Comparison of ENCODE assay signal across 20 cellular contexts in the genomic region with DNA sequence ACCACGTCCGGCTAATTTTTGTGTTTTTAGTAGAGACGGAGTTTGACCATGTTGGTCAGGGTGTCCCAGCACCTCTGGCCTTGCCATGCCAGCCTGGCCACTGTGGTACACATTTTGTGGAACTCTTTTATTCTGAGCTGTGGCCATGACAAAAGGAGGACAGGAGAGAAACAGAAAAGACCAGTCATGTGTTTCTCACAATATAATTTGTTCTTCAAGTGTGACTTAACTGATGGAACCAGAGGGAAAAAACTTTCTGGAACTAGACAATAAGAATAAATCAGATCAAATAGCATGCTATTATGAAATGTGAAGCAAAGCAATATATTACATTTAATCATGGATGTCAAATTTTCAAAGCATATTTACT. TPM values are rescaled to one million over a fixed set of nuclear protein-coding genes. Genes with fewer than 3 reads are reported as not detected.
DNase-seq lines count a peak whose midpoint lies in the region; ATAC-seq and TF ChIP-seq lines count a peak whose summit lies in the region.
"Had no signal": no experiment of that assay in that cellular context is flagged by ENCODE, and none has a peak within 500 bp of the region (broad histone marks: within the 10 kb centered on the region; RNA-seq: fewer than 3 reads in every experiment).

No MANE protein-coding gene starts in this region.

- no peak for TF ChIP-seq CTCF in CD4-positive, alpha-beta T cell (IDR thresholded peaks at IDR 0.05)
- TF ChIP-seq CTCF in nephron progenitor cell (IDR thresholded peaks at IDR 0.05) = no peak

- POLR2A ChIA-PET in CD4-positive, alpha-beta T cell (lab: Charles Lee) = interaction anchor here (1.8 to 2.5 kb wide), 3 partner anchors 9 to 28 kb away, joined by 14 to 16 read pairs (median 15); no protein-coding TSS in a partner anchor

- no peaks in the 10 kb centered on the region for H3K27me3 Mint-ChIP-seq in activated CD4-positive, alpha-beta T cell treated with anti-CD3 and anti-CD28 coated beads, Interleukin-2, amount 10 ng/mL, durations not matched to agents 24 days and 14 days
- no peaks in the 10 kb centered on the region for H3K27me3 Mint-ChIP-seq in CD4-positive, alpha-beta T cell
- H3K27me3 Mint-ChIP-seq in activated T-helper 17 cell treated with anti-CD3 and anti-CD28 coated beads, Interleukin-2, amount 50 U/mL, for 72 hours = no peaks in the 10 kb centered on the region
- peaks cover 23% of the 10 kb centered on the region for H3K27me3 Mint-ChIP-seq in nephron progenitor cell (ENCODE audit: low read depth, poor library complexity)

- no peak overlapping the region for H3K27ac ChIP-seq in CD4-positive, alpha-beta T cell (ENCODE audit: low read depth, low read length)

- peaks cover 7% of the 10 kb centered on the region for H3K36me3 Mint-ChIP-seq in activated CD4-positive, alpha-beta T cell treated with anti-CD3 and anti-CD28 coated beads, Interleukin-2, amount 10 ng/mL, durations not matched to agents 24 days and 14 days (ENCODE audit: low read depth)
- peaks cover 8% of the 10 kb centered on the region for H3K36me3 Mint-ChIP-seq in CD4-positive, alpha-beta T cell (ENCODE audit: low read depth)
- peaks cover 11% of the 10 kb centered on the region for H3K36me3 Mint-ChIP-seq in activated T-helper 17 cell treated with anti-CD3 and anti-CD28 coated beads, Interleukin-2, amount 50 U/mL, for 72 hours (ENCODE audit: low read depth)
- H3K36me3 Mint-ChIP-seq in nephron progenitor cell (ENCODE audit: low read depth) = peaks cover 13% of the 10 kb centered on the region

- H3K4me1 Mint-ChIP-seq in activated CD4-positive, alpha-beta T cell treated with anti-CD3 and anti-CD28 coated beads, Interleukin-2, amount 10 ng/mL, durations not matched to agents 24 days and 14 days = peaks cover 33% of the 10 kb centered on the region
- H3K4me1 Mint-ChIP-seq in CD4-positive, alpha-beta T cell (ENCODE audit: low read depth) = peaks cover 39% of the 10 kb centered on the region
- H3K4me1 Mint-ChIP-seq in activated T-helper 17 cell treated with anti-CD3 and anti-CD28 coated beads, Interleukin-2, amount 50 U/mL, for 72 hours = peaks cover 30% of the 10 kb centered on the region
- H3K4me1 Mint-ChIP-seq in nephron progenitor cell = peaks cover 35% of the 10 kb centered on the region

- intact Hi-C loops in activated CD4-positive, alpha-beta T cell treated with anti-CD3 and anti-CD28 coated beads, Interleukin-2, amount 10 ng/mL, durations not matched to agents 24 days and 14 days (cut with micrococcal nuclease) = no loop called here
- intact Hi-C loops in CD4-positive, alpha-beta T cell (cut with DNase I, micrococcal nuclease) = no loop called here

- ATAC-seq in CD4-positive, alpha-beta T cell (ENCODE audit: poor library complexity) = no peak
- no peak for ATAC-seq in activated T-helper 17 cell treated with anti-CD3 and anti-CD28 coated beads, Interleukin-2, amount 50 U/mL, for 72 hours (replicated peaks)
- ATAC-seq: heart left ventricle, left lung had no signal

- H3K4me3 Mint-ChIP-seq in activated CD4-positive, alpha-beta T cell treated with anti-CD3 and anti-CD28 coated beads, Interleukin-2, amount 10 ng/mL, durations not matched to agents 24 days and 14 days = no peak overlapping the region
- peak overlapping the region; percentile 17 for H3K4me3 Mint-ChIP-seq in CD4-positive, alpha-beta T cell
- H3K4me3 Mint-ChIP-seq in activated T-helper 17 cell treated with anti-CD3 and anti-CD28 coated beads, Interleukin-2, amount 50 U/mL, for 72 hours = peak overlapping the region; percentile 99
- H3K4me3 Mint-ChIP-seq in nephron progenitor cell = no peak overlapping the region
- H3K4me3 Mint-ChIP-seq: HFFc6 had no signal

- H3K9me3 ChIP-seq in CD4-positive, alpha-beta T cell (ENCODE audit: control insufficient read depth, low read length) = no peaks in the 10 kb centered on the region
- H3K9me3 ChIP-seq: heart left ventricle, left lung, SK-N-SH had no signal

- H3K9me3 Mint-ChIP-seq in activated CD4-positive, alpha-beta T cell treated with anti-CD3 and anti-CD28 coated beads, Interleukin-2, amount 10 ng/mL, durations not matched to agents 24 days and 14 days = peaks cover 5% of the 10 kb centered on the region
- peaks cover 2% of the 10 kb centered on the region for H3K9me3 Mint-ChIP-seq in CD4-positive, alpha-beta T cell
- peaks cover 4% of the 10 kb centered on the region for H3K9me3 Mint-ChIP-seq in activated T-helper 17 cell treated with anti-CD3 and anti-CD28 coated beads, Interleukin-2, amount 50 U/mL, for 72 hours
- H3K9me3 Mint-ChIP-seq in nephron progenitor cell = peaks cover 34% of the 10 kb centered on the region

- CTCF ChIA-PET in CD4-positive, alpha-beta T cell (lab: Charles Lee) = interaction anchor here (0.6 to 2.0 kb wide), 3 partner anchors 9 to 29 kb away, joined by 3 to 8 read pairs (median 6); no protein-coding TSS in a partner anchor

- H3K27ac Mint-ChIP-seq in activated CD4-positive, alpha-beta T cell treated with anti-CD3 and anti-CD28 coated beads, Interleukin-2, amount 10 ng/mL, durations not matched to agents 24 days and 14 days = peak overlapping the region; percentile 98
- H3K27ac Mint-ChIP-seq in CD4-positive, alpha-beta T cell = peak overlapping the region; percentile 93
- H3K27ac Mint-ChIP-seq in activated T-helper 17 cell treated with anti-CD3 and anti-CD28 coated beads, Interleukin-2, amount 50 U/mL, for 72 hours = peak overlapping the region; percentile 96
- H3K27ac Mint-ChIP-seq in nephron progenitor cell = peak overlapping the region; percentile 80
- H3K27ac Mint-ChIP-seq: HFFc6 had no signal

- H3K27me3 ChIP-seq in CD4-positive, alpha-beta T cell (ENCODE audit: control insufficient read depth, insufficient read depth, low read length) = no peaks in the 10 kb centered on the region
- H3K27me3 ChIP-seq: heart left ventricle, left lung, spleen had no signal

- DNase-seq in activated CD4-positive, alpha-beta T cell treated with anti-CD3 and anti-CD28 coated beads, Interleukin-2, amount 10 ng/mL, durations not matched to agents 24 days and 14 days = no peak
- DNase-seq in activated CD4-positive, alpha-beta T cell treated with anti-CD3 and anti-CD28 coated beads, Interleukin-2, amount 50 U/mL, for 1 hour = no peak
- no peak for DNase-seq in CD4-positive, alpha-beta T cell
- DNase-seq in nephron progenitor cell = no peak
- DNase-seq in SK-N-DZ (ENCODE audit: low spot score) = no peak
- DNase-seq in putamen (ENCODE audit: low spot score) = no peak
- DNase-seq in activated gamma-delta T cell (lab: John Stamatoyannopoulos, UW) = no peak
- DNase-seq: activated CD4-positive, alpha-beta T cell treated with anti-CD3 and anti-CD28 coated beads, Interleukin-2, amount 50 U/mL, for 4 hours; GDM1; heart left ventricle; HFFc6; left lung; NCI-H1105; NCI-H2081 treated with DMSO at 0.1 percent for 48 hours; NCI-H446; retina; SK-N-SH; spleen; stimulated activated CD4-positive, alpha-beta T cell treated with anti-CD3 and anti-CD28 coated beads, Interleukin-4, amount 100 ng/mL, for 4 hours had no signal

RNA-seq across cellular contexts. Expression of a gene that starts 4.2 kb away (rescaled TPM):
- 93.3 and 108 TPM in 2 replicates for total RNA-seq in activated CD4-positive, alpha-beta T cell treated with anti-CD3 and anti-CD28 coated beads, Interleukin-2, amount 10 ng/mL, durations not matched to agents 24 days and 14 days
- 100 to 1,000 TPM; 164 to 165 TPM for total RNA-seq in CD4-positive, alpha-beta T cell
- 100 to 1,000 TPM in 1 of 2 donors, 10 to 100 TPM in 1; 94.2 to 210 TPM for total RNA-seq in activated T-helper 17 cell treated with anti-CD3 and anti-CD28 coated beads, Interleukin-2, amount 50 U/mL, for 72 hours
- polyA plus RNA-seq in SK-N-DZ (2014; cell fraction: cytosol; rRNA removed) = 14.5 and 14.9 TPM in 2 replicates
- polyA plus RNA-seq in SK-N-DZ (2014; cell fraction: nucleus; rRNA removed) = 19.2 and 20.8 TPM in 2 replicates

RNA-seq across cellular contexts. Expression of a gene that starts 38.6 kb away (rescaled TPM):
- 21.1 and 23.0 TPM in 2 replicates for total RNA-seq in activated CD4-positive, alpha-beta T cell treated with anti-CD3 and anti-CD28 coated beads, Interleukin-2, amount 10 ng/mL, durations not matched to agents 24 days and 14 days
- 10 to 100 TPM; 12.5 to 13.5 TPM for total RNA-seq in CD4-positive, alpha-beta T cell
- 10 to 100 TPM; 24.7 to 29.0 TPM for total RNA-seq in activated T-helper 17 cell treated with anti-CD3 and anti-CD28 coated beads, Interleukin-2, amount 50 U/mL, for 72 hours
- polyA plus RNA-seq in SK-N-DZ (2014; cell fraction: cytosol; rRNA removed) = 33.1 and 38.1 TPM in 2 replicates
- polyA plus RNA-seq in SK-N-DZ (2014; cell fraction: nucleus; rRNA removed) = 48.7 and 63.1 TPM in 2 replicates

Comparison
In these comparisons a context has a peak if more than half of its experiments do, and no peak if none do; other contexts are left out.
1. H3K4me3 Mint-ChIP-seq: peak in CD4-positive, alpha-beta T cell (single experiment) and activated T-helper 17 cell treated with anti-CD3 and anti-CD28 coated beads, Interleukin-2, amount 50 U/mL, for 72 hours (single experiment); none in activated CD4-positive, alpha-beta T cell treated with anti-CD3 and anti-CD28 coated beads, Interleukin-2, amount 10 ng/mL, durations not matched to agents 24 days and 14 days (single experiment) and nephron progenitor cell (single experiment).
2. Peak in every context shown above with its lines, with median percentiles within 50 percentile points of each other: H3K27ac Mint-ChIP-seq.